In genomic region chr5:60185230-60186104, GRCh38 we compare ENCODE assay signal across 20 cellular contexts.
DNase-seq lines count a peak whose midpoint lies in the region; ATAC-seq, FAIRE-seq and TF ChIP-seq lines count a peak whose summit lies in the region.
"Had no signal": no experiment of that assay in that cellular context is flagged by ENCODE, and none has a peak within 500 bp of the region (broad histone marks: within the 10 kb centered on the region; RNA-seq: fewer than 3 reads in every experiment).

No MANE protein-coding gene starts in this region.

- H3K4me3 ChIP-seq in epithelial cell of proximal tubule (ENCODE audit: low read depth, low read length) = peak overlapping the region; percentile 28
- H3K4me3 ChIP-seq in small intestine (ENCODE audit: low read depth in 1 of 2, low read length in 2 of 2) = no peak overlapping the region
- H3K4me3 ChIP-seq: lung, MG63 had no signal

- H3K27me3 ChIP-seq in small intestine (ENCODE audit: control insufficient read depth in 2 of 2, insufficient read depth in 2 of 2, low read length in 2 of 2) = no peaks in the 10 kb centered on the region

- WGBS in small intestine, 3 donors = 34 to 49% (median 43%) methylated on average over 8 of the region's 8 CpGs

- H3K36me3 ChIP-seq in small intestine (ENCODE audit: control insufficient read depth in 2 of 2, insufficient read depth in 2 of 2, low read length in 2 of 2) = no peaks in the 10 kb centered on the region
- H3K36me3 ChIP-seq: MG63 had no signal

- no peaks in the 10 kb centered on the region for H3K4me1 ChIP-seq in small intestine (ENCODE audit: control insufficient read depth in 2 of 2, insufficient read depth in 1 of 2, low read depth in 1 of 2, low read length in 1 of 2)

- H3K9me3 ChIP-seq in small intestine (ENCODE audit: control insufficient read depth, low read depth) = no peaks in the 10 kb centered on the region
- H3K9me3 ChIP-seq: MG63 had no signal

- H3K27ac ChIP-seq in small intestine (ENCODE audit: low read depth in 1 of 2, low read length in 1 of 2) = no peak overlapping the region

- no peak for FAIRE-seq in small intestine (lab: Jason Lieb, UNC)
- FAIRE-seq: G401.6 had no signal

- no peak for TF ChIP-seq CTCF in epithelial cell of proximal tubule (conservative IDR thresholded peaks at IDR 0.05; ENCODE audit: low read depth, low read length)

- ATAC-seq in GM18868 (IDR thresholded peaks at IDR 0.05; ENCODE audit: unreplicated experiment) (peak; percentile 78), GM21390 (IDR thresholded peaks at IDR 0.05; ENCODE audit: unreplicated experiment) (no peak), HG03095 (IDR thresholded peaks at IDR 0.05; ENCODE audit: unreplicated experiment) (no peak)

- peak; percentile 34 for DNase-seq in M059J (ENCODE audit: low read depth)
- DNase-seq in epithelial cell of proximal tubule (ENCODE audit: low read depth) = no peak
- DNase-seq in small intestine = peak; percentile 3
- DNase-seq in hippocampal formation (lab: John Stamatoyannopoulos, UW) = no peak
- DNase-seq: activated CD4-positive, alpha-beta T cell treated with anti-CD3 and anti-CD28 coated beads for 1 hour; amniotic stem cell; endodermal cell; HFFc6; MG63; naive B cell; NCI-H187 treated with DMSO at 0.1 percent for 48 hours; NCI-H446; posterior cingulate gyrus; SHP77 treated with DMSO at 0.1 percent for 48 hours; stimulated activated CD4-positive, alpha-beta T cell treated with anti-CD3 and anti-CD28 coated beads, Interleukin-4, amount 100 ng/mL, for 24 hours had no signal

Comparison
In these comparisons a context has a peak if more than half of its experiments do, and no peak if none do; other contexts are left out.
1. DNase-seq: peak in M059J (single experiment) and small intestine (single experiment); none in epithelial cell of proximal tubule (single experiment) and hippocampal formation (0 of 2).